8 cellular contexts compared by ENCODE assay signal in the genomic region with DNA sequence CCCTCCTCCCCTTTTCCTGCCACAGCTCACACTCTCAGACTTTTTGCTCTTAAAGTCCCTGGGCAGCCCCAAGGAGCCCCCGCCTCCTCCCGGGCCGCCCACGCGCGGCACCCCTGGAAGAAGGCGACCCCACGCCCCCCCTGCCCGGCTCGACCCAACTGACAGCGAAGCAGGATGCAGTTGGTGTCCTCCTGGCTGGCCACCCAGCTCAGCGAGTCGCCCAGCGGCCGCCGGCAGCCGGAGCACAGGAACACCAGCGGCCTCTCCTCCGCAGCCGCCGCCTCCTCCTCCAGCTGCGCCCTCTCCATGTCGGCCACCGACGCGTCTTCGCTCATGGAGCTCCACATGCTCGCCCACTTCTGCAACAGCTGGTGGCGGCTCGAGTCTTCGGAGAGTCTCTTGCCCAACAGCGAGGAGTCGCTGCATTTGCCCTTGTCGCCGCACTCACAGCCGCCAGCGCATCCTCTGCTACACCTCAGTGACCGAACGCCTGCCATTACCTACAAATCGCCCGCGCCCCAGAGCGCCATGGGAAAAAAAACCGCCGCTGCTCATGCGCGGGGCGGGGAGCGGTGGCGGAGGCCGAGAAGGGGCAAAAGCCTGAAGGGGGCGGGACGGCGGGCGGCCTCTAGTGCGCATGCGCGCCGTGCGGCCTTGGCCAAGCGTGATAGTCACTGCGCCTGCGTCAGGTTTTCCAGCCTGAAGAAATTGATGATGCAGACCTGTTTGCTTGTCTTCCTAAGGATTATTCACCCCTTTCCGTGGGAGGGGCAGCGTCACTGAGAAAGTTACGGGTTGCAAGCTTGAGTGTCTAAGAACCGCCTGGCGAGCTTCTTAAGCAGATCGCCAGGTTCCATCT.
DNase-seq lines count a peak whose midpoint lies in the region; ATAC-seq and TF ChIP-seq lines count a peak whose summit lies in the region.

A gene with protein sequence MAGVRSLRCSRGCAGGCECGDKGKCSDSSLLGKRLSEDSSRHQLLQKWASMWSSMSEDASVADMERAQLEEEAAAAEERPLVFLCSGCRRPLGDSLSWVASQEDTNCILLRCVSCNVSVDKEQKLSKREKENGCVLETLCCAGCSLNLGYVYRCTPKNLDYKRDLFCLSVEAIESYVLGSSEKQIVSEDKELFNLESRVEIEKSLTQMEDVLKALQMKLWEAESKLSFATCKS (minus strand): TSS at position 532 of the 859 bp plus-strand sequence. CDS start 35 bp downstream, at position 497.

- peak; percentile 11 for TF ChIP-seq CTCF in choroid plexus epithelial cell (conservative IDR thresholded peaks at IDR 0.05; ENCODE audit: low read depth, low read length)

- peak; percentile 83 for ATAC-seq in HG03439 (IDR thresholded peaks at IDR 0.05; ENCODE audit: unreplicated experiment)

- peak; percentile 89 to 90 for DNase-seq in AML-193 (lab: John Stamatoyannopoulos, UW)
- peak; percentile 98 for DNase-seq in NCI-H510A treated with DMSO at 0.1 percent for 48 hours (lab: John Stamatoyannopoulos, UW)
- peak; percentile 97 to 98 for DNase-seq in activated CD4-positive, alpha-beta T cell treated with anti-CD3 and anti-CD28 coated beads for 24 hours (ENCODE audit: low read depth in 2 of 2)
- DNase-seq in choroid plexus epithelial cell (ENCODE audit: low read depth) = peak; percentile 96
- DNase-seq in kidney glomerular epithelial cell (lab: John Stamatoyannopoulos, UW) = peak; percentile 98
- DNase-seq in stimulated activated CD4-positive, alpha-beta T cell treated with anti-CD3 and anti-CD28 coated beads, Interleukin-1b, Interleukin-23, amount 100 ng/mL, for 1 hour (ENCODE audit: low read depth in 2 of 2) = peak; percentile 95 to 97

- H3K4me3 ChIP-seq in choroid plexus epithelial cell (ENCODE audit: low read depth, low read length) = peak within 1 kb of the TSS; percentile 95

- TF ChIP-seq POLR2A in GM19193 (IDR thresholded peaks at IDR 0.05; ENCODE audit: extremely low read depth, insufficient read depth, insufficient read length) = peak; percentile 82

Comparison
In these comparisons a context has a peak if more than half of its experiments do, and no peak if none do; other contexts are left out.
1. Peak in every context shown above with its lines: DNase-seq, ATAC-seq and H3K4me3 ChIP-seq.